19 cellular contexts compared by ENCODE assay signal in the genomic region with DNA sequence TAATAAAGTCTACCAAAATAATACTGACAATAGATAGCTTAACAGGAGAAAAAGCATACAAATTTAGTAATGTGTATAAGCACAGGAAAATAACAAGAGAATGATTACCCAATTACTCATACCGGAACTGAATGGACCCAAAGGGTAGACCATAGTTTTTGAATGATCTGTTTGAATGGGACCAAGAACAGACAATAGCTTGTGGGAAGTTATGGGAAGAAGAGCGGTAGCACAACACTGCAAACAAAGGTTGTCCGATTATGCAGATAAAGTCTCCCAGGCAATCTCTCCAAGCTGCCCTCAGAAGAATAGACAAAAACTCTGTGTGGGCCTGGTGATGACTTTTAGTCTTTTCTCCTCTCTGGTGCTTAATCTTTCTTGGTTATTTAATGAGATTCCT.
DNase-seq lines count a peak whose midpoint lies in the region.
"Had no signal": no experiment of that assay in that cellular context is flagged by ENCODE, and none has a peak within 500 bp of the region (broad histone marks: within the 10 kb centered on the region; RNA-seq: fewer than 3 reads in every experiment).

No MANE protein-coding gene starts in this region.

- H2BK15ac ChIP-seq in neuronal stem cell (ENCODE audit: low read length) = no peak overlapping the region

- H3K23ac ChIP-seq in neuronal stem cell (ENCODE audit: low read depth, low read length, poor library complexity) = no peak overlapping the region

- H3K9ac ChIP-seq in HUES48 (ENCODE audit: low read depth, low read length) (no peak overlapping the region), neuronal stem cell (ENCODE audit: low read depth, low read length, poor library complexity) (no peak overlapping the region)
- H3K9ac ChIP-seq: parathyroid adenoma had no signal

- no peaks in the 10 kb centered on the region for H3K4me1 ChIP-seq in HUES48 (ENCODE audit: control insufficient read depth, insufficient read depth, low read length)
- H3K4me1 ChIP-seq in neuronal stem cell (ENCODE audit: control insufficient read depth in 2 of 2, insufficient read depth in 1 of 2, low read depth in 1 of 2, low read length in 2 of 2) = peaks cover 2 to 9% of the 10 kb centered on the region in 2 donors
- H3K4me1 ChIP-seq: heart left ventricle, parathyroid adenoma had no signal

- H3K4me2 ChIP-seq in neuronal stem cell (ENCODE audit: insufficient read depth, low read length, poor library complexity, severe bottlenecking) = no peak overlapping the region

- H3K4ac ChIP-seq in neuronal stem cell (ENCODE audit: low read length) = no peak overlapping the region

- peak overlapping the region; percentile 54 for H3K27ac ChIP-seq in HUES48 (ENCODE audit: low read depth, low read length)
- H3K27ac ChIP-seq in neuronal stem cell (replicated peaks; ENCODE audit: low read length) = peak overlapping the region; percentile 61
- H3K27ac ChIP-seq: heart left ventricle, parathyroid adenoma, SK-N-MC had no signal

- H3K9me3 ChIP-seq in HUES48 (ENCODE audit: control insufficient read depth, insufficient read depth, low read length) (no peaks in the 10 kb centered on the region), neuronal stem cell (replicated peaks in 1 of 2; ENCODE audit: control insufficient read depth in 2 of 2, insufficient read depth in 1 of 2, low read depth in 1 of 2, low read length in 2 of 2) (peaks cover 0 to 3% of the 10 kb centered on the region in 2 donors)

- H3K27me3 ChIP-seq in HUES48 (ENCODE audit: control insufficient read depth, insufficient read depth, low read length) (no peaks in the 10 kb centered on the region), neuronal stem cell (ENCODE audit: control insufficient read depth in 3 of 3, insufficient read depth in 3 of 3, low read depth in 1 of 3, low read length in 3 of 3) (no peaks in the 10 kb centered on the region)
- H3K27me3 ChIP-seq: heart left ventricle had no signal

- no peak overlapping the region for H2BK12ac ChIP-seq in neuronal stem cell (ENCODE audit: low read length)

- H2BK5ac ChIP-seq in neuronal stem cell (ENCODE audit: low read length) = no peak overlapping the region

- H3K4me3 ChIP-seq in HUES48 (ENCODE audit: low read depth, low read length) (no peak overlapping the region), neuronal stem cell (ENCODE audit: low read length in 2 of 2) (no peak overlapping the region)
- H3K4me3 ChIP-seq: heart left ventricle, SK-N-MC had no signal

- no peak overlapping the region for H4K91ac ChIP-seq in neuronal stem cell (ENCODE audit: low read depth, low read length, poor library complexity)

- DNase-seq in Daoy (ENCODE audit: low read depth) (peak; percentile 9), dermis blood vessel endothelial cell (peak; percentile 62), neuronal stem cell (ENCODE audit: low spot score) (no peak), NK-92 (lab: John Stamatoyannopoulos, UW; ENCODE audit: unreplicated experiment) (no peak)
- DNase-seq in activated CD8-positive, alpha-beta memory T cell treated with anti-CD3 and anti-CD28 coated beads, Interleukin-2, amount 50 U/mL, for 4 hours = no peak
- no peak for DNase-seq in stimulated activated CD4-positive, alpha-beta T cell treated with anti-CD3 and anti-CD28 coated beads, Interleukin-4, amount 100 ng/mL, for 24 hours
- DNase-seq: activated CD4-positive, alpha-beta T cell treated with anti-CD3 and anti-CD28 coated beads, Interleukin-2, amount 50 U/mL, for 48 hours; activated effector memory CD4-positive, alpha-beta T cell treated with Interleukin-2 at 50 U/mL for 16 hours; CD4-positive, alpha-beta memory T cell; heart left ventricle; left colon; midbrain; natural killer cell; NCI-H1436; NCI-H2107; stimulated activated CD4-positive, alpha-beta T cell treated with anti-CD3 and anti-CD28 coated beads, Interleukin-15, amount 100 ng/mL, for 24 hours had no signal

- H3K36me3 ChIP-seq in HUES48 (ENCODE audit: control insufficient read depth, insufficient read depth, low read length) = no peaks in the 10 kb centered on the region
- no peaks in the 10 kb centered on the region for H3K36me3 ChIP-seq in neuronal stem cell (replicated peaks in 1 of 2; ENCODE audit: control insufficient read depth in 2 of 2, insufficient read depth in 2 of 2, low read length in 2 of 2)
- H3K36me3 ChIP-seq: heart left ventricle had no signal

- peak overlapping the region; percentile 64 for H2AFZ ChIP-seq in neuronal stem cell (ENCODE audit: low read length)
- H2AFZ ChIP-seq: parathyroid adenoma had no signal

- H3K79me1 ChIP-seq in neuronal stem cell (ENCODE audit: low read depth, low read length) = no peaks in the 10 kb centered on the region

- no peak overlapping the region for H4K8ac ChIP-seq in neuronal stem cell (ENCODE audit: low read depth, low read length)

- H2BK120ac ChIP-seq in neuronal stem cell (ENCODE audit: low read depth, low read length) = no peak overlapping the region

- no CpG with 5 or more reads among the region's 3 CpGs for WGBS in neuronal stem cell (ENCODE audit: extremely low coverage in 2 of 2, insufficient read length in 2 of 2, insufficient replicate concordance in 1 of 2), 2 donors

- H2AK5ac ChIP-seq in neuronal stem cell (ENCODE audit: low read depth, low read length) = no peak overlapping the region

- no peak overlapping the region for H3K14ac ChIP-seq in neuronal stem cell (ENCODE audit: low read length)

- H3K18ac ChIP-seq in neuronal stem cell (ENCODE audit: low read length) = no peak overlapping the region

Comparison
In these comparisons a context has a peak if more than half of its experiments do, and no peak if none do; other contexts are left out.
1. DNase-seq: peak in Daoy (single experiment) and dermis blood vessel endothelial cell (single experiment); none in neuronal stem cell (single experiment), NK-92 (single experiment), activated CD8-positive, alpha-beta memory T cell treated with anti-CD3 and anti-CD28 coated beads, Interleukin-2, amount 50 U/mL, for 4 hours (single experiment) and stimulated activated CD4-positive, alpha-beta T cell treated with anti-CD3 and anti-CD28 coated beads, Interleukin-4, amount 100 ng/mL, for 24 hours (single experiment).